ENCODE assay signal across 8 cellular contexts in the genomic region with DNA sequence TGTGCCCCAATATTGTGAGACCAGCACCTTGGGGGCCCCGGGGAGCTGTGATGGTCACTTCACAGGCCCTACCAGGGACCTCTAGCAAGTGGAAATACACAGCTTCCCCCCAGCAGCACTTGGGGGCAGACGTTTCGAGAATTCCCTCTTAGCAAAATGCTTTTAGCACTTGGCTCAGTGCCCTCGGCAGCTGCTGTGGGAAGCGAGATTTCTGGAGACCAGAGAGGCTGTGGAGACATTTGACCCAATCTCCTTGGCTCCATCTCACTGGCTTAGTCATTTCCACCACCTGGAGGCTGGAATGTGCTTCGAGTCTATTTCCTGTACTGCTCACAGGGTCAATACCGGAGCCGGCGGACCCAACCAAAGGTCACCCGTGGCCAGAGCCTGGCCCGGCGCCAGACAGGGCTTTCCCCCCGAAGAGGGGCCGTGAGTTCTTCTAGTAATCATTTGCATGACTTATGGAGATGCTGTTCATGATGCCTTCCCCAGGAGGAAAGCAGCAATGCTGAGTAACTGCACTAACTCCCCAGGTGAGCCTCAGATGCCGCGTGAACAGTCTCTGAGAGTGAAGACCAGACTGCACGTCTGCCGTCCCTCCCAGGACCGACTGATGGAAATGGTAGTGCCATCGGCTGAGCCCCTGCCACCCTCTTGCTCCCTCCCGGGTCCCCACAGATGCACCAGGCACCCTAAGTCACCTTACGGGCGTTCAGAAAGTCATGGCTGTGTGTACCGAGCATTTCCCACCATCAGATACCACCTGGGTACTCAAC. TPM values are rescaled to one million over a fixed set of nuclear protein-coding genes. Genes with fewer than 3 reads are reported as not detected.
DNase-seq lines count a peak whose midpoint lies in the region; ATAC-seq, FAIRE-seq and TF ChIP-seq lines count a peak whose summit lies in the region.

No MANE protein-coding gene starts in this region.

- TF ChIP-seq CTCF in natural killer cell (IDR thresholded peaks at IDR 0.05) (no peak), K562 (IDR thresholded peaks at IDR 0.05 in 2 of 3, conservative IDR thresholded peaks at IDR 0.05 in 1 of 3; ENCODE audit: insufficient read depth in 2 of 3, low read depth in 1 of 3, low read length in 3 of 3) (peak; percentile 37 to 51 (median 50); a peak in 5 of 6 replicates), testis (IDR thresholded peaks at IDR 0.05) (no peak)

- CTCF ChIA-PET in K562 (lab: Yijun Ruan, JAX; ENCODE audit: low intra/inter-chr PET ratio), result interaction anchor here (0.6 to 1.2 kb wide), 2 partner anchors 139 to 141 kb away, joined by 3 read pairs; no protein-coding TSS in a partner anchor
- CTCF ChIA-PET in activated naive CD4-positive, alpha-beta T cell treated with anti-CD3 and anti-CD28 coated beads, Interleukin-2, amount 10 ng/mL, durations not matched to agents 7 days and 5 days (lab: Charles Lee), result interaction anchor here (1.0 to 2.0 kb wide), 3 partner anchors 150 to 160 kb away, joined by 4 to 6 read pairs (median 4); no protein-coding TSS in a partner anchor

- peaks cover 31 to 53% of the 10 kb centered on the region in 2 experiments for H3K4me1 ChIP-seq in K562 (replicated peaks in 1 of 2; ENCODE audit: control insufficient read depth in 2 of 2, insufficient read depth in 2 of 2, low read length in 2 of 2)
- H3K4me1 ChIP-seq in testis, result peaks cover 14% of the 10 kb centered on the region

- TF ChIP-seq POLR2A in K562 (conservative IDR thresholded peaks at IDR 0.05) (no peak), testis (IDR thresholded peaks at IDR 0.05) (no peak)

- H3K9me1 ChIP-seq in K562 (ENCODE audit: control insufficient read depth, insufficient read depth, low read length), result no peaks in the 10 kb centered on the region

- peaks cover 11 to 16% of the 10 kb centered on the region in 2 donors for H3K4me1 Mint-ChIP-seq in natural killer cell treated with Interleukin-12 subunit alpha and Interleukin-12 subunit beta and Interleukin-15 and Interleukin-18, amount 100 ng/mL, for 72 hours (ENCODE audit: low read depth in 2 of 2)
- peaks cover 0 to 15% of the 10 kb centered on the region in 2 donors for H3K4me1 Mint-ChIP-seq in natural killer cell
- H3K4me1 Mint-ChIP-seq in activated naive CD4-positive, alpha-beta T cell treated with anti-CD3 and anti-CD28 coated beads, Interleukin-2, amount 10 ng/mL, durations not matched to agents 7 days and 5 days, result peaks cover 9% of the 10 kb centered on the region

- no peak for ATAC-seq in natural killer cell treated with Interleukin-12 subunit alpha and Interleukin-12 subunit beta and Interleukin-15 and Interleukin-18, amount 100 ng/mL, for 72 hours
- ATAC-seq in natural killer cell (no peak), K562 (peak; percentile 65), HG03432 (IDR thresholded peaks at IDR 0.05; ENCODE audit: unreplicated experiment) (no peak)

- H3K9ac ChIP-seq in K562 (ENCODE audit: insufficient read depth in 1 of 2, low read depth in 2 of 2, low read length in 2 of 2), result peak overlapping the region; percentile 15 to 21; a peak in 2 of 4 replicates

- peaks cover 4% of the 10 kb centered on the region; the same call in 2 of the 3 replicates for H3K79me2 ChIP-seq in K562 (ENCODE audit: control insufficient read depth, insufficient read depth, low read length)

- BruUV-seq in K562 (replicated peaks; lab: Mats Ljungman, UMichigan), result no TSS peak

- peak; percentile 45 for DNase-seq in natural killer cell treated with Interleukin-12 subunit alpha and Interleukin-12 subunit beta and Interleukin-15 and Interleukin-18, amount 100 ng/mL, for 72 hours (ENCODE audit: low spot score)
- no peak for DNase-seq in natural killer cell
- peak; percentile 66 to 89 (median 75) for DNase-seq in K562 (ENCODE audit: extremely low read depth in 1 of 4, low spot score in 3 of 4)
- DNase-seq in islet precursor cell, result peak; percentile 83
- DNase-seq in testis, result peak; percentile 71
- no peak for DNase-seq in activated naive CD4-positive, alpha-beta T cell treated with anti-CD3 and anti-CD28 coated beads, Interleukin-2, amount 10 ng/mL, durations not matched to agents 7 days and 5 days
- no peak for DNase-seq in NCI-H146 treated with DMSO at 0.1 percent for 48 hours (lab: John Stamatoyannopoulos, UW; ENCODE audit: unreplicated experiment)

- in situ Hi-C loops in K562 (cut with MboI), result no loop called here

- no peak overlapping the region for H3K27ac Mint-ChIP-seq in natural killer cell treated with Interleukin-12 subunit alpha and Interleukin-12 subunit beta and Interleukin-15 and Interleukin-18, amount 100 ng/mL, for 72 hours
- no peak overlapping the region for H3K27ac Mint-ChIP-seq in natural killer cell
- no peak overlapping the region for H3K27ac Mint-ChIP-seq in activated naive CD4-positive, alpha-beta T cell treated with anti-CD3 and anti-CD28 coated beads, Interleukin-2, amount 10 ng/mL, durations not matched to agents 7 days and 5 days

- intact Hi-C loops in natural killer cell (cut with micrococcal nuclease) (no loop called here), K562 (cut with micrococcal nuclease) (loop anchor here (1.0 to 5.0 kb wide), 3 partner anchors 53 to 141 kb away; a partner anchor contains a TSS), testis (cut with DNase I; ENCODE audit: low total_unique reads) (loop anchor here (10.0 kb wide), 1 partner anchor 57 kb away; a partner anchor contains a TSS)

- TF ChIP-seq RAD21 in K562 (CRISPR knock-in tag; conservative IDR thresholded peaks at IDR 0.05 in 1 of 2, IDR thresholded peaks at IDR 0.05 in 1 of 2), result peak in 1 of 2 experiments; percentile 63; a peak in 2 of 4 replicates

- H3K27me3 ChIP-seq in K562 (ENCODE audit: control insufficient read depth in 2 of 2, insufficient read depth in 2 of 2, low read length in 2 of 2) (peaks cover 15 to 26% of the 10 kb centered on the region in 2 experiments), testis (no peaks in the 10 kb centered on the region)

- WGBS in K562 (ENCODE audit: insufficient coverage, low coverage, missing lambda C conversion rate), result 33% methylated on average over 24 of the region's 24 CpGs
- WGBS in testis, 2 donors, result 41 to 55% methylated on average over 5 to 24 of the region's 24 CpGs

- H3K36me3 ChIP-seq in K562 (ENCODE audit: control insufficient read depth, insufficient read depth, low read length), result no peaks in the 10 kb centered on the region; the same call in 2 of the 3 replicates
- H3K36me3 ChIP-seq in testis (ENCODE audit: low read depth, missing control alignments), result no peaks in the 10 kb centered on the region

- no peaks in the 10 kb centered on the region for H4K20me1 ChIP-seq in K562 (replicated peaks; ENCODE audit: control insufficient read depth, insufficient read depth, low read length)

- peak overlapping the region; percentile 20 for H3K4me2 ChIP-seq in K562 (ENCODE audit: insufficient read depth, low read length)

- peak overlapping the region; percentile 83 for H2AFZ ChIP-seq in K562 (ENCODE audit: low read depth, low read length)

- H3K27me3 Mint-ChIP-seq in natural killer cell treated with Interleukin-12 subunit alpha and Interleukin-12 subunit beta and Interleukin-15 and Interleukin-18, amount 100 ng/mL, for 72 hours, result peaks cover 16 to 26% of the 10 kb centered on the region in 2 donors
- peaks cover 20 to 29% of the 10 kb centered on the region in 2 donors for H3K27me3 Mint-ChIP-seq in natural killer cell (ENCODE audit: low read depth in 2 of 2)
- H3K27me3 Mint-ChIP-seq in activated naive CD4-positive, alpha-beta T cell treated with anti-CD3 and anti-CD28 coated beads, Interleukin-2, amount 10 ng/mL, durations not matched to agents 7 days and 5 days, result peaks cover 52% of the 10 kb centered on the region

- H3K9me3 ChIP-seq in K562 (replicated peaks; ENCODE audit: control insufficient read depth, insufficient read depth, low read depth, low read length) (no peaks in the 10 kb centered on the region), testis (no peaks in the 10 kb centered on the region)

- no peak overlapping the region for H3K4me3 Mint-ChIP-seq in natural killer cell treated with Interleukin-12 subunit alpha and Interleukin-12 subunit beta and Interleukin-15 and Interleukin-18, amount 100 ng/mL, for 72 hours
- H3K4me3 Mint-ChIP-seq in natural killer cell, result no peak overlapping the region
- H3K4me3 Mint-ChIP-seq in activated naive CD4-positive, alpha-beta T cell treated with anti-CD3 and anti-CD28 coated beads, Interleukin-2, amount 10 ng/mL, durations not matched to agents 7 days and 5 days, result no peak overlapping the region

- H3K4me3 ChIP-seq in K562, result no peak overlapping the region
- H3K4me3 ChIP-seq in testis, result no peak overlapping the region

- POLR2A ChIA-PET in K562 (lab: Yijun Ruan, JAX), result interaction anchor here (0.6 to 1.1 kb wide), 5 partner anchors 8 to 80 kb away, joined by 3 to 5 read pairs (median 3); a partner anchor contains a TSS

- no peak for FAIRE-seq in K562 (lab: Jason Lieb, UNC)

- no peaks in the 10 kb centered on the region for H3K36me3 Mint-ChIP-seq in natural killer cell treated with Interleukin-12 subunit alpha and Interleukin-12 subunit beta and Interleukin-15 and Interleukin-18, amount 100 ng/mL, for 72 hours
- H3K36me3 Mint-ChIP-seq in natural killer cell, result no peaks in the 10 kb centered on the region
- no peaks in the 10 kb centered on the region for H3K36me3 Mint-ChIP-seq in activated naive CD4-positive, alpha-beta T cell treated with anti-CD3 and anti-CD28 coated beads, Interleukin-2, amount 10 ng/mL, durations not matched to agents 7 days and 5 days

- no peaks in the 10 kb centered on the region for H3K9me3 Mint-ChIP-seq in natural killer cell treated with Interleukin-12 subunit alpha and Interleukin-12 subunit beta and Interleukin-15 and Interleukin-18, amount 100 ng/mL, for 72 hours
- no peaks in the 10 kb centered on the region for H3K9me3 Mint-ChIP-seq in natural killer cell
- no peaks in the 10 kb centered on the region for H3K9me3 Mint-ChIP-seq in activated naive CD4-positive, alpha-beta T cell treated with anti-CD3 and anti-CD28 coated beads, Interleukin-2, amount 10 ng/mL, durations not matched to agents 7 days and 5 days

- TF ChIP-seq EP300 in K562 (IDR thresholded peaks at IDR 0.05; ENCODE audit: low read length), result peak; percentile 56; the same call in 1 of the 2 replicates

- H3K27ac ChIP-seq in K562 (ENCODE audit: extremely low read depth, low read depth, low read length), result peak overlapping the region; percentile 76
- H3K27ac ChIP-seq in testis, result peak overlapping the region in 1 of 2 donors; percentile 54

RNA-seq across cellular contexts. Expression of a gene that starts 4.4 kb away (rescaled TPM):
- total RNA-seq in natural killer cell treated with Interleukin-12 subunit alpha and Interleukin-12 subunit beta and Interleukin-15 and Interleukin-18, amount 100 ng/mL, for 72 hours, result 1 to 10 TPM; 1.4 to 2.2 TPM
- total RNA-seq in natural killer cell (10 to 100 TPM in 1 of 3 donors, 1 to 10 TPM in 2; 2.1 to 10.1 (median 8.9) TPM), K562 (2014; rRNA removed) (15.1 and 20.2 TPM in 2 replicates), K562 (2014; rRNA removed; fragmentation: Illumina TruSeq; extraction: Trizol) (11.6 and 12.1 TPM in 2 replicates), K562 (2015; rRNA removed; fragmentation: Illumina TruSeq; extraction: Trizol) (14.0 and 14.5 TPM in 2 replicates), K562 (2021) (19.0 and 19.6 TPM in 2 replicates), testis (10 to 100 TPM; 13.2 to 17.4 TPM)
- 87.1 and 96.1 TPM in 2 replicates for total RNA-seq in K562 (2011; cell fraction: chromatin; rRNA removed; ENCODE audit: low replicate concordance)
- 67.0 and 72.4 TPM in 2 replicates for total RNA-seq in K562 (2011; cell fraction: nucleolus; rRNA removed)
- 71.8 and 78.2 TPM in 2 replicates for total RNA-seq in K562 (2011; cell fraction: nucleoplasm; rRNA removed)
- polyA plus RNA-seq in K562 (2011; rRNA removed) (21.6 and 27.5 TPM in 2 replicates), K562 (2014; fragmentation: Illumina TruSeq; extraction: Trizol) (9.1 and 10.9 TPM in 2 replicates), K562 (2014; fragmentation: Nextera tagmentation; extraction: Ambion mirVana) (1 to 10 TPM; 1.3 to 1.6 TPM), K562 (2014; rRNA removed) (9.5 and 13.5 TPM in 2 replicates), testis (ENCODE audit: insufficient read depth, low read depth, low replicate concordance) (8.6 TPM)
- polyA plus RNA-seq in K562 (2011; cell fraction: cytosol; rRNA removed), result 17.1 and 20.0 TPM in 2 replicates
- polyA plus RNA-seq in K562 (2011; cell fraction: nucleus; rRNA removed), result 40.5 and 46.1 TPM in 2 replicates
- 8.5 and 9.7 TPM in 2 replicates for polyA plus RNA-seq in K562 (2012)
- polyA minus RNA-seq in K562 (2011; rRNA and poly(A)+ RNA removed), result 40.3 and 41.0 TPM in 2 replicates
- polyA minus RNA-seq in K562 (2011; cell fraction: cytosol; rRNA and poly(A)+ RNA removed), result 23.2 and 27.7 TPM in 2 replicates
- 31.8 and 44.2 TPM in 2 replicates for polyA minus RNA-seq in K562 (2011; cell fraction: nucleus; rRNA and poly(A)+ RNA removed)

RNA-seq across cellular contexts. Expression of a gene that starts 52.0 kb away (rescaled TPM):
- total RNA-seq in natural killer cell treated with Interleukin-12 subunit alpha and Interleukin-12 subunit beta and Interleukin-15 and Interleukin-18, amount 100 ng/mL, for 72 hours, result 10 to 100 TPM; 13.0 to 20.4 TPM
- total RNA-seq in natural killer cell (100 to 1,000 TPM in 2 of 3 donors, 10 to 100 TPM in 1; 78.2 to 113 (median 100) TPM), K562 (2014; rRNA removed) (7.4 and 8.6 TPM in 2 replicates), K562 (2014; rRNA removed; fragmentation: Illumina TruSeq; extraction: Trizol) (10.7 and 10.8 TPM in 2 replicates), K562 (2015; rRNA removed; fragmentation: Illumina TruSeq; extraction: Trizol) (10.4 and 10.7 TPM in 2 replicates), K562 (2021) (15.2 and 16.2 TPM in 2 replicates), testis (10 to 100 TPM; 26.3 to 30.9 TPM)
- 6.9 and 28.9 TPM in 2 replicates for total RNA-seq in K562 (2011; cell fraction: chromatin; rRNA removed; ENCODE audit: low replicate concordance)
- total RNA-seq in K562 (2011; cell fraction: nucleolus; rRNA removed), result 8.2 and 9.7 TPM in 2 replicates
- total RNA-seq in K562 (2011; cell fraction: nucleoplasm; rRNA removed), result 12.2 and 13.4 TPM in 2 replicates
- polyA plus RNA-seq in K562 (2011; rRNA removed) (8.7 and 10.7 TPM in 2 replicates), K562 (2014; fragmentation: Illumina TruSeq; extraction: Trizol) (8.4 and 11.4 TPM in 2 replicates), K562 (2014; fragmentation: Nextera tagmentation; extraction: Ambion mirVana) (1 to 10 TPM; 2.2 to 2.6 TPM), K562 (2014; rRNA removed) (3.8 and 5.6 TPM in 2 replicates), testis (ENCODE audit: insufficient read depth, low read depth, low replicate concordance) (18.1 TPM)
- 4.6 and 5.2 TPM in 2 replicates for polyA plus RNA-seq in K562 (2011; cell fraction: cytosol; rRNA removed)
- polyA plus RNA-seq in K562 (2011; cell fraction: nucleus; rRNA removed), result 19.4 and 20.3 TPM in 2 replicates
- 5.3 and 6.4 TPM in 2 replicates for polyA plus RNA-seq in K562 (2012)
- polyA minus RNA-seq in K562 (2011; rRNA and poly(A)+ RNA removed), result 11.7 and 16.7 TPM in 2 replicates
- polyA minus RNA-seq in K562 (2011; cell fraction: cytosol; rRNA and poly(A)+ RNA removed), result 8.9 and 15.2 TPM in 2 replicates
- 9.0 and 19.4 TPM in 2 replicates for polyA minus RNA-seq in K562 (2011; cell fraction: nucleus; rRNA and poly(A)+ RNA removed)

Comparison
In these comparisons a context has a peak if more than half of its experiments do, and no peak if none do; other contexts are left out.
1. DNase-seq: peak in natural killer cell treated with Interleukin-12 subunit alpha and Interleukin-12 subunit beta and Interleukin-15 and Interleukin-18, amount 100 ng/mL, for 72 hours (single experiment), K562 (4 of 4), islet precursor cell (single experiment) and testis (single experiment); none in natural killer cell (single experiment), activated naive CD4-positive, alpha-beta T cell treated with anti-CD3 and anti-CD28 coated beads, Interleukin-2, amount 10 ng/mL, durations not matched to agents 7 days and 5 days (single experiment) and NCI-H146 treated with DMSO at 0.1 percent for 48 hours (single experiment).
2. CTCF ChIP-seq: peak in K562 (3 of 3); none in natural killer cell (single experiment) and testis (0 of 3).